8 cellular contexts compared by ENCODE assay signal in genomic region chr2:112958428-112959108, GRCh38. TPM values are rescaled to one million over a fixed set of nuclear protein-coding genes. Genes with fewer than 3 reads are reported as not detected.
DNase-seq lines count a peak whose midpoint lies in the region; ATAC-seq, FAIRE-seq and TF ChIP-seq lines count a peak whose summit lies in the region.

No MANE protein-coding gene starts in this region.

- no peaks in the 10 kb centered on the region for H3K9me3 Mint-ChIP-seq in CD4-positive, alpha-beta memory T cell

- CTCF ChIA-PET in CD4-positive, alpha-beta memory T cell (lab: Charles Lee; ENCODE audit: partially characterized antibody): interaction anchor here (0.5 to 2.1 kb wide), 14 partner anchors 8 to 209 kb away, joined by 3 to 12 read pairs (median 3); partner anchors contain the start of gene IL36B
- CTCF ChIA-PET in HepG2 (lab: Yijun Ruan, JAX; ENCODE audit: low intra/inter-chr PET ratio, low total read pairs): interaction anchor here (0.6 to 1.6 kb wide), 2 partner anchors 17 to 209 kb away, joined by 3 to 12 read pairs; no protein-coding TSS in a partner anchor

- intact Hi-C loops in CD4-positive, alpha-beta memory T cell (cut with micrococcal nuclease): no loop called here
- intact Hi-C loops in HepG2 (cut with micrococcal nuclease; ENCODE audit: unreplicated experiment): loop anchor here (1.0 kb wide), 1 partner anchor 209 kb away; no protein-coding TSS in a partner anchor
- intact Hi-C loops in tibial artery (cut with DNase I; ENCODE audit: low total_unique reads): no loop called here

- no peaks in the 10 kb centered on the region for H4K20me1 ChIP-seq in HepG2 (ENCODE audit: insufficient read depth, low read length)

- no peak overlapping the region for H3K4me2 ChIP-seq in HepG2 (ENCODE audit: low read depth, low read length)

- no peak overlapping the region for H3K4me3 Mint-ChIP-seq in CD4-positive, alpha-beta memory T cell

- in situ Hi-C loops in HepG2 (cut with HindIII; ENCODE audit: extremely low pct_ligation_motif_present, low pct_unique_long_range_greater_than_20kb): no loop called here

- BruUV-seq in HepG2 (replicated peaks; lab: Mats Ljungman, UMichigan): no TSS peak

- no peaks in the 10 kb centered on the region for H3K9me3 ChIP-seq in CD4-positive, alpha-beta memory T cell (ENCODE audit: control insufficient read depth in 1 of 2, low read length in 2 of 2)
- H3K9me3 ChIP-seq in HepG2 (ENCODE audit: low read length): no peaks in the 10 kb centered on the region
- H3K9me3 ChIP-seq in tibial artery: no peaks in the 10 kb centered on the region

- WGBS in HepG2 (ENCODE audit: low lambda C conversion rate): 30% methylated on average over 9 of the region's 9 CpGs

- H3K4me1 Mint-ChIP-seq in CD4-positive, alpha-beta memory T cell: no peaks in the 10 kb centered on the region

- POLR2A ChIA-PET in CD4-positive, alpha-beta memory T cell (lab: Charles Lee; ENCODE audit: partially characterized antibody): no interaction called here
- POLR2A ChIA-PET in HepG2 (lab: Yijun Ruan, JAX): no interaction called here

- no peaks in the 10 kb centered on the region for H3K27me3 ChIP-seq in CD4-positive, alpha-beta memory T cell (ENCODE audit: insufficient read depth, low read length)
- H3K27me3 ChIP-seq in HepG2 (ENCODE audit: control insufficient read depth in 1 of 2, insufficient read depth in 2 of 2, low read length in 2 of 2) (peaks cover 0 to 22% of the 10 kb centered on the region in 2 experiments; a peak in 4 of 5 replicates), tibial artery (peaks cover 0 to 11% of the 10 kb centered on the region in 2 donors)

- H3K79me2 ChIP-seq in HepG2 (ENCODE audit: insufficient read depth, low read length): no peaks in the 10 kb centered on the region

- no peak overlapping the region for H3K9ac ChIP-seq in HepG2 (ENCODE audit: insufficient read depth, low read depth, low read length)

- no peaks in the 10 kb centered on the region for H3K4me1 ChIP-seq in CD4-positive, alpha-beta memory T cell (ENCODE audit: insufficient read depth, low read length)
- no peaks in the 10 kb centered on the region for H3K4me1 ChIP-seq in HepG2 (ENCODE audit: insufficient read depth, low read length)
- H3K4me1 ChIP-seq in tibial artery: no peaks in the 10 kb centered on the region

- H3K36me3 Mint-ChIP-seq in CD4-positive, alpha-beta memory T cell: no peaks in the 10 kb centered on the region

- H3K36me3 ChIP-seq in CD4-positive, alpha-beta memory T cell (ENCODE audit: insufficient read depth, low read length): no peaks in the 10 kb centered on the region
- no peaks in the 10 kb centered on the region for H3K36me3 ChIP-seq in HepG2 (replicated peaks in 1 of 2; ENCODE audit: control insufficient read depth in 1 of 2, insufficient read depth in 2 of 2, low read length in 2 of 2)
- no peaks in the 10 kb centered on the region for H3K36me3 ChIP-seq in tibial artery

- TF ChIP-seq CTCF in HepG2 (CRISPR knock-in tag; IDR thresholded peaks at IDR 0.05) (peak; percentile 80), tibial artery (IDR thresholded peaks at IDR 0.05) (peak; percentile 46 to 63)

- no peak overlapping the region for H3K27ac Mint-ChIP-seq in CD4-positive, alpha-beta memory T cell

- ATAC-seq in HepG2 (peak; percentile 94), HG02870 (IDR thresholded peaks at IDR 0.05; ENCODE audit: unreplicated experiment) (no peak)

- TF ChIP-seq POLR2A in HepG2 (IDR thresholded peaks at IDR 0.05; ENCODE audit: insufficient read depth in 1 of 2, low read depth in 2 of 2, low read length in 2 of 2): no peak

- peak; percentile 93 for FAIRE-seq in HepG2 (lab: Jason Lieb, UNC)

- TF ChIP-seq RAD21 in HepG2 (CRISPR knock-in tag; IDR thresholded peaks at IDR 0.05): no peak

- DNase-seq in CD4-positive, alpha-beta memory T cell: peak in 4 of 5 donors; percentile 35 to 53 (median 52)
- DNase-seq in GM19238 (ENCODE audit: insufficient read length, low spot score) (peak; percentile 29), NCI-H1092 treated with DMSO at 0.1 percent for 48 hours (lab: John Stamatoyannopoulos, UW) (peak; percentile 18), T-helper 1 cell (peak in 3 of 5 donors; percentile 17 to 44 (median 18)), cerebellum (ENCODE audit: low spot score) (peak; percentile 57), HepG2 (ENCODE audit: low spot score) (peak; percentile 69), tibial artery (no peak)

- no peak overlapping the region for H2AFZ ChIP-seq in HepG2 (ENCODE audit: low read length)

- TF ChIP-seq EP300 in HepG2 (IDR thresholded peaks at IDR 0.05; ENCODE audit: low read depth in 2 of 2, low read length in 2 of 2): no peak
- no peak for TF ChIP-seq EP300 in HepG2 (CRISPR knock-in tag; IDR thresholded peaks at IDR 0.05; ENCODE audit: borderline replicate concordance)

- peaks cover 5 to 10% of the 10 kb centered on the region in 2 donors for H3K27me3 Mint-ChIP-seq in CD4-positive, alpha-beta memory T cell

- H3K4me3 ChIP-seq in CD4-positive, alpha-beta memory T cell (ENCODE audit: low read length in 2 of 2): no peak overlapping the region
- no peak overlapping the region for H3K4me3 ChIP-seq in HepG2 (replicated peaks in 1 of 3; ENCODE audit: insufficient read depth in 1 of 3, low read depth in 2 of 3, low read length in 3 of 3)
- H3K4me3 ChIP-seq in tibial artery: no peak overlapping the region

- no peak overlapping the region for H3K27ac ChIP-seq in CD4-positive, alpha-beta memory T cell (ENCODE audit: low read depth, low read length)
- no peak overlapping the region for H3K27ac ChIP-seq in HepG2 (ENCODE audit: extremely low read length, insufficient read depth, low read length)
- H3K27ac ChIP-seq in tibial artery: no peak overlapping the region

RNA-seq across cellular contexts. Expression of gene IL36G, which starts 19.2 kb away (rescaled TPM):
- not detected for total RNA-seq in CD4-positive, alpha-beta memory T cell
- polyA plus RNA-seq in CD4-positive, alpha-beta memory T cell: not detected
- not detected for total RNA-seq in cerebellum
- total RNA-seq in HepG2 (2016; rRNA removed; fragmentation: Illumina TruSeq; extraction: Trizol): not detected in 2 replicates
- not detected in 2 replicates for total RNA-seq in HepG2 (2016; cell fraction: cytosol; rRNA removed; fragmentation: Illumina TruSeq; extraction: Trizol; ENCODE audit: low read depth)
- not detected in 2 replicates for total RNA-seq in HepG2 (2016; cell fraction: insoluble cytoplasmic fraction; rRNA removed; fragmentation: Illumina TruSeq; extraction: Trizol)
- not detected in 2 replicates for total RNA-seq in HepG2 (2016; cell fraction: membrane; rRNA removed; fragmentation: Illumina TruSeq; extraction: Trizol)
- not detected in 2 replicates for total RNA-seq in HepG2 (2016; cell fraction: nucleus; rRNA removed; fragmentation: Illumina TruSeq; extraction: Trizol)
- polyA plus RNA-seq in HepG2 (2011; rRNA removed): 0.14 TPM in 1 of 2 replicates, not detected in the other
- not detected in 2 replicates for polyA plus RNA-seq in HepG2 (2011; cell fraction: cytosol; rRNA removed)
- polyA plus RNA-seq in HepG2 (2011; cell fraction: nucleus; rRNA removed): 0.50 and 0.59 TPM in 2 replicates
- polyA plus RNA-seq in HepG2 (2012): 0.15 TPM in 1 of 2 replicates, not detected in the other
- not detected in 2 replicates for polyA plus RNA-seq in HepG2 (2016; cell fraction: cytosol; fragmentation: Illumina TruSeq; extraction: Trizol; ENCODE audit: low read depth)
- polyA plus RNA-seq in HepG2 (2016; cell fraction: insoluble cytoplasmic fraction; fragmentation: Illumina TruSeq; extraction: Trizol; ENCODE audit: low read depth): not detected in 2 replicates
- polyA plus RNA-seq in HepG2 (2016; cell fraction: membrane; fragmentation: Illumina TruSeq; extraction: Trizol; ENCODE audit: low read depth): not detected in 2 replicates
- polyA plus RNA-seq in HepG2 (2016; cell fraction: nucleus; fragmentation: Illumina TruSeq; extraction: Trizol; ENCODE audit: insufficient read depth, low read depth): not detected in 2 replicates
- not detected in 2 replicates for polyA minus RNA-seq in HepG2 (2011; rRNA and poly(A)+ RNA removed; ENCODE audit: low replicate concordance)
- polyA minus RNA-seq in HepG2 (2011; cell fraction: cytosol; rRNA and poly(A)+ RNA removed): not detected in 2 replicates
- not detected in 2 replicates for polyA minus RNA-seq in HepG2 (2011; cell fraction: nucleus; rRNA and poly(A)+ RNA removed)

RNA-seq across cellular contexts. Expression of gene IL36A, which starts 46.7 kb away (rescaled TPM):
- total RNA-seq in CD4-positive, alpha-beta memory T cell: not detected
- under 1 TPM in 1 of 2 donors, not detected in 1; 0.56 TPM for polyA plus RNA-seq in CD4-positive, alpha-beta memory T cell
- total RNA-seq in cerebellum (not detected), HepG2 (2016; rRNA removed; fragmentation: Illumina TruSeq; extraction: Trizol) (not detected in 2 replicates)
- not detected in 2 replicates for total RNA-seq in HepG2 (2016; cell fraction: cytosol; rRNA removed; fragmentation: Illumina TruSeq; extraction: Trizol; ENCODE audit: low read depth)
- not detected in 2 replicates for total RNA-seq in HepG2 (2016; cell fraction: insoluble cytoplasmic fraction; rRNA removed; fragmentation: Illumina TruSeq; extraction: Trizol)
- not detected in 2 replicates for total RNA-seq in HepG2 (2016; cell fraction: membrane; rRNA removed; fragmentation: Illumina TruSeq; extraction: Trizol)
- not detected in 2 replicates for total RNA-seq in HepG2 (2016; cell fraction: nucleus; rRNA removed; fragmentation: Illumina TruSeq; extraction: Trizol)
- polyA plus RNA-seq in HepG2 (2011; rRNA removed): not detected in 2 replicates
- polyA plus RNA-seq in HepG2 (2011; cell fraction: cytosol; rRNA removed): not detected in 2 replicates
- not detected in 2 replicates for polyA plus RNA-seq in HepG2 (2011; cell fraction: nucleus; rRNA removed)
- polyA plus RNA-seq in HepG2 (2012): not detected in 2 replicates
- polyA plus RNA-seq in HepG2 (2016; cell fraction: cytosol; fragmentation: Illumina TruSeq; extraction: Trizol; ENCODE audit: low read depth): not detected in 2 replicates
- polyA plus RNA-seq in HepG2 (2016; cell fraction: insoluble cytoplasmic fraction; fragmentation: Illumina TruSeq; extraction: Trizol; ENCODE audit: low read depth): not detected in 2 replicates
- polyA plus RNA-seq in HepG2 (2016; cell fraction: membrane; fragmentation: Illumina TruSeq; extraction: Trizol; ENCODE audit: low read depth): not detected in 2 replicates
- polyA plus RNA-seq in HepG2 (2016; cell fraction: nucleus; fragmentation: Illumina TruSeq; extraction: Trizol; ENCODE audit: insufficient read depth, low read depth): not detected in 2 replicates
- polyA minus RNA-seq in HepG2 (2011; rRNA and poly(A)+ RNA removed; ENCODE audit: low replicate concordance): not detected in 2 replicates
- polyA minus RNA-seq in HepG2 (2011; cell fraction: cytosol; rRNA and poly(A)+ RNA removed): not detected in 2 replicates
- polyA minus RNA-seq in HepG2 (2011; cell fraction: nucleus; rRNA and poly(A)+ RNA removed): not detected in 2 replicates

RNA-seq across cellular contexts. Expression of gene IL37, which starts 47.6 kb away (rescaled TPM):
- not detected for total RNA-seq in CD4-positive, alpha-beta memory T cell
- polyA plus RNA-seq in CD4-positive, alpha-beta memory T cell: not detected
- total RNA-seq in cerebellum: not detected
- total RNA-seq in HepG2 (2016; rRNA removed; fragmentation: Illumina TruSeq; extraction: Trizol): not detected in 2 replicates
- not detected in 2 replicates for total RNA-seq in HepG2 (2016; cell fraction: cytosol; rRNA removed; fragmentation: Illumina TruSeq; extraction: Trizol; ENCODE audit: low read depth)
- not detected in 2 replicates for total RNA-seq in HepG2 (2016; cell fraction: insoluble cytoplasmic fraction; rRNA removed; fragmentation: Illumina TruSeq; extraction: Trizol)
- total RNA-seq in HepG2 (2016; cell fraction: membrane; rRNA removed; fragmentation: Illumina TruSeq; extraction: Trizol): not detected in 2 replicates
- total RNA-seq in HepG2 (2016; cell fraction: nucleus; rRNA removed; fragmentation: Illumina TruSeq; extraction: Trizol): not detected in 2 replicates
- 0.16 TPM in 1 of 2 replicates, not detected in the other for polyA plus RNA-seq in HepG2 (2011; rRNA removed)
- polyA plus RNA-seq in HepG2 (2011; cell fraction: cytosol; rRNA removed): not detected in 2 replicates
- 0.54 and 0.80 TPM in 2 replicates for polyA plus RNA-seq in HepG2 (2011; cell fraction: nucleus; rRNA removed)
- polyA plus RNA-seq in HepG2 (2012): not detected in 2 replicates
- not detected in 2 replicates for polyA plus RNA-seq in HepG2 (2016; cell fraction: cytosol; fragmentation: Illumina TruSeq; extraction: Trizol; ENCODE audit: low read depth)
- not detected in 2 replicates for polyA plus RNA-seq in HepG2 (2016; cell fraction: insoluble cytoplasmic fraction; fragmentation: Illumina TruSeq; extraction: Trizol; ENCODE audit: low read depth)
- polyA plus RNA-seq in HepG2 (2016; cell fraction: membrane; fragmentation: Illumina TruSeq; extraction: Trizol; ENCODE audit: low read depth): not detected in 2 replicates
- 0.70 and 1.7 TPM in 2 replicates for polyA plus RNA-seq in HepG2 (2016; cell fraction: nucleus; fragmentation: Illumina TruSeq; extraction: Trizol; ENCODE audit: insufficient read depth, low read depth)
- not detected in 2 replicates for polyA minus RNA-seq in HepG2 (2011; rRNA and poly(A)+ RNA removed; ENCODE audit: low replicate concordance)
- polyA minus RNA-seq in HepG2 (2011; cell fraction: cytosol; rRNA and poly(A)+ RNA removed): not detected in 2 replicates
- polyA minus RNA-seq in HepG2 (2011; cell fraction: nucleus; rRNA and poly(A)+ RNA removed): not detected in 2 replicates

Comparison
In these comparisons a context has a peak if more than half of its experiments do, and no peak if none do; other contexts are left out.
1. DNase-seq: peak in CD4-positive, alpha-beta memory T cell (4 of 5), GM19238 (single experiment), NCI-H1092 treated with DMSO at 0.1 percent for 48 hours (single experiment), T-helper 1 cell (3 of 5), cerebellum (single experiment) and HepG2 (single experiment); none in tibial artery (0 of 2).